ENCODE assay signal across 8 cellular contexts in the genomic region with DNA sequence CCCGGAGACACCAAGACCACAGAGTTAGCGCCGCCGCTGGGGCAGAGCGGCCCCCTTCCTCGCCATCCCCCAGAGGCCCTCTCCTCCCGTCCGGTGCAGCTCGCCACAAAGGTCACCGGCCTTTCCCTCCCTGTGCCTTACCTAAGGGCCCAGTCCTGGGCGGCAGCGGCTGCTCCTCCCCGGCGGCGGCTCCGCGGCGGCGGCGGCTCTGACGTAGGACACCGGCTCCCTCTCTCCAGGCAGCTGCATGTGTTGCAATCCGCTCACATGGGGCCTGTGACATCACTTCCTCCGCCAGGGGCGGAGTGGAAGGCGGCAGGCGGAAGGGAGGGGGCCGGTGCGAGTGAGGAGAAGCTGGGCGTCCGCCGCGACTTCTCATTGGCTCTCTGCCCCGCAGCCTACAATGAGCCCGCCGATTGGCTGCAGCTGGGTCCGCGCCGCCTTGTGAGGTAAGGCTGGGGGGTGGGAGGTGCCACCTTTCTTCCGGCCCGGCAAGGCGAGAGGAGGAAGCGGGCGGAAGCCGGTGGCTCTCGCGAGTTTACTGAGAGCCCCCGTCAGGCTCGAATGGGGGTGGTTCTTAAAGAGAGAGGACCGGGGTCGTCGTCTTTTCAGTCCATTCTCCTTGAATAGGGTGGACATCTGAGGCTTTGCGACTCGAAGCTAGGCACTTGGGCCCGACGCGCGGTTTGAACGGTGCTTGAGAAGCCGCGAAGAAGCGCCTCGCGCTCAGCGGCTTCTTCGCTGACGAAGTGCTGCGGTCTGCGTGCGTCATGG. TPM values are rescaled to one million over a fixed set of nuclear protein-coding genes. Genes with fewer than 3 reads are reported as not detected.
DNase-seq lines count a peak whose midpoint lies in the region; TF ChIP-seq lines count a peak whose summit lies in the region.

A gene (minus strand): TSS at position 281 of the 774 bp plus-strand sequence. CDS start 318 bp downstream, outside the sequence.

- H2AFZ ChIP-seq in neuronal stem cell (ENCODE audit: low read length), result peak within 1 kb of the TSS; percentile 95

- peak within 1 kb of the TSS; percentile 86 for H2AK5ac ChIP-seq in neuronal stem cell (ENCODE audit: low read depth, low read length)

- H3K4ac ChIP-seq in neuronal stem cell (ENCODE audit: low read length), result no peak within 1 kb of the TSS

- H4K8ac ChIP-seq in neuronal stem cell (ENCODE audit: low read depth, low read length), result no peak within 1 kb of the TSS

- peak within 1 kb of the TSS; percentile 75 for H2BK5ac ChIP-seq in neuronal stem cell (ENCODE audit: low read length)

- H3K4me3 ChIP-seq in HFF-Myc (replicated peaks; ENCODE audit: low read depth, low read length) (peak within 1 kb of the TSS; percentile 96), neuronal stem cell (ENCODE audit: low read length in 2 of 2) (peak within 1 kb of the TSS; percentile 71 to 97)

- peak within 1 kb of the TSS; percentile 100 for H3K4me3 Mint-ChIP-seq in activated naive CD4-positive, alpha-beta T cell treated with anti-CD3 and anti-CD28 coated beads for 36 hours

- peak within 1 kb of the TSS; percentile 25 for H3K14ac ChIP-seq in neuronal stem cell (ENCODE audit: low read length)

- H4K91ac ChIP-seq in neuronal stem cell (ENCODE audit: low read depth, low read length, poor library complexity), result no peak within 1 kb of the TSS

- peak within 1 kb of the TSS; percentile 97 for H3K18ac ChIP-seq in neuronal stem cell (ENCODE audit: low read length)

- intact Hi-C loops in activated naive CD4-positive, alpha-beta T cell treated with anti-CD3 and anti-CD28 coated beads for 36 hours (cut with micrococcal nuclease), result loop anchor here (1.0 to 2.0 kb wide), 10 partner anchors 32 to 861 kb away; a partner anchor contains a TSS

- H3K23ac ChIP-seq in neuronal stem cell (ENCODE audit: low read depth, low read length, poor library complexity), result peak within 1 kb of the TSS; percentile 97

- peak within 1 kb of the TSS; percentile 63 for H2BK120ac ChIP-seq in neuronal stem cell (ENCODE audit: low read depth, low read length)

- DNase-seq in GM03348 (ENCODE audit: low spot score), result peak; percentile 99
- peak; percentile 97 for DNase-seq in HFF-Myc (ENCODE audit: extremely low read depth, low read depth)
- peak; percentile 100 for DNase-seq in NAMALWA (ENCODE audit: low spot score)
- DNase-seq in SK-N-DZ (ENCODE audit: low spot score), result peak; percentile 99
- peak; percentile 100 for DNase-seq in activated naive CD4-positive, alpha-beta T cell treated with anti-CD3 and anti-CD28 coated beads for 36 hours
- peak; percentile 100 for DNase-seq in foreskin melanocyte
- DNase-seq in neuronal stem cell (ENCODE audit: low spot score), result peak; percentile 99

- H3K27ac ChIP-seq in neuronal stem cell (replicated peaks; ENCODE audit: low read length), result peak within 1 kb of the TSS; percentile 73

- H3K27me3 Mint-ChIP-seq in activated naive CD4-positive, alpha-beta T cell treated with anti-CD3 and anti-CD28 coated beads for 36 hours (ENCODE audit: low read depth), result no peaks in the 10 kb centered on the region

- WGBS in neuronal stem cell (ENCODE audit: extremely low coverage in 2 of 2, insufficient read length in 2 of 2, insufficient replicate concordance in 1 of 2), 2 donors, result no CpG with 5 or more reads among the region's 70 CpGs

- no peaks in the 10 kb centered on the region for H3K9me3 ChIP-seq in neuronal stem cell (replicated peaks in 1 of 2; ENCODE audit: control insufficient read depth in 2 of 2, insufficient read depth in 1 of 2, low read depth in 1 of 2, low read length in 2 of 2)

- peaks cover 11 to 17% of the 10 kb centered on the region in 2 donors for H3K4me1 ChIP-seq in neuronal stem cell (ENCODE audit: control insufficient read depth in 2 of 2, insufficient read depth in 1 of 2, low read depth in 1 of 2, low read length in 2 of 2)

- peak within 1 kb of the TSS; percentile 98 for H3K9ac ChIP-seq in neuronal stem cell (ENCODE audit: low read depth, low read length, poor library complexity)

- peaks cover 71% of the 10 kb centered on the region for H3K4me1 Mint-ChIP-seq in activated naive CD4-positive, alpha-beta T cell treated with anti-CD3 and anti-CD28 coated beads for 36 hours (ENCODE audit: low read depth)

- H3K4me2 ChIP-seq in neuronal stem cell (ENCODE audit: insufficient read depth, low read length, poor library complexity, severe bottlenecking), result peak within 1 kb of the TSS; percentile 92

- no peaks in the 10 kb centered on the region for H3K9me3 Mint-ChIP-seq in activated naive CD4-positive, alpha-beta T cell treated with anti-CD3 and anti-CD28 coated beads for 36 hours

- TF ChIP-seq CTCF in HFF-Myc (IDR thresholded peaks at IDR 0.05; ENCODE audit: low read depth, low read length, missing control alignments), result no peak
- no peak for TF ChIP-seq CTCF in subcutaneous adipose tissue (IDR thresholded peaks at IDR 0.05; ENCODE audit: low read depth)

- H2BK12ac ChIP-seq in neuronal stem cell (ENCODE audit: low read length), result no peak within 1 kb of the TSS

- H3K36me3 ChIP-seq in neuronal stem cell (replicated peaks in 1 of 2; ENCODE audit: control insufficient read depth in 2 of 2, insufficient read depth in 2 of 2, low read length in 2 of 2), result peaks cover 3 to 47% of the 10 kb centered on the region in 2 donors

- peak within 1 kb of the TSS; percentile 100 for H3K27ac Mint-ChIP-seq in activated naive CD4-positive, alpha-beta T cell treated with anti-CD3 and anti-CD28 coated beads for 36 hours

- H3K36me3 Mint-ChIP-seq in activated naive CD4-positive, alpha-beta T cell treated with anti-CD3 and anti-CD28 coated beads for 36 hours (ENCODE audit: low read depth), result peaks cover 20% of the 10 kb centered on the region

- CTCF ChIA-PET in activated naive CD4-positive, alpha-beta T cell treated with anti-CD3 and anti-CD28 coated beads for 36 hours (lab: Charles Lee), result interaction anchor here (0.8 to 2.4 kb wide), 4 partner anchors 50 to 191 kb away, joined by 3 to 11 read pairs (median 6); a partner anchor contains a TSS

- no peak within 1 kb of the TSS for H2BK15ac ChIP-seq in neuronal stem cell (ENCODE audit: low read length)

- H3K79me1 ChIP-seq in neuronal stem cell (ENCODE audit: low read depth, low read length), result peaks cover 9% of the 10 kb centered on the region

- H3K27me3 ChIP-seq in neuronal stem cell (ENCODE audit: control insufficient read depth in 3 of 3, insufficient read depth in 3 of 3, low read depth in 1 of 3, low read length in 3 of 3), result no peaks in the 10 kb centered on the region

RNA-seq across cellular contexts. Expression of the gene that starts here (rescaled TPM):
- 86.7 and 93.5 TPM in 2 replicates for polyA plus RNA-seq in SK-N-DZ (2014; cell fraction: cytosol; rRNA removed)
- 50.2 and 59.1 TPM in 2 replicates for polyA plus RNA-seq in SK-N-DZ (2014; cell fraction: nucleus; rRNA removed)
- 100 to 1,000 TPM in 1 of 2 experiments, 10 to 100 TPM in 1; 99.8 to 107 TPM for total RNA-seq in activated naive CD4-positive, alpha-beta T cell treated with anti-CD3 and anti-CD28 coated beads for 36 hours
- polyA plus RNA-seq in neuronal stem cell (2013, experiment 1 of 2), result 63.9 TPM
- polyA plus RNA-seq in neuronal stem cell (2013, experiment 2 of 2), result 63.0 TPM
- total RNA-seq in subcutaneous adipose tissue, result 100 to 1,000 TPM in 3 of 4 donors, 10 to 100 TPM in 1; 93.2 to 147 (median 104) TPM

Comparison
In these comparisons a context has a peak if more than half of its experiments do, and no peak if none do; other contexts are left out.
1. Peak in every context shown above with its lines: DNase-seq, H3K4me3 ChIP-seq and H3K27ac ChIP-seq.